Comparison of ENCODE assay signal across 18 cellular contexts in genomic region chr10:91354166-91354565, GRCh38.
"Had no signal": no experiment of that assay in that cellular context is flagged by ENCODE, and none has a peak within 500 bp of the region (broad histone marks: within the 10 kb centered on the region; RNA-seq: fewer than 3 reads in every experiment).

No MANE protein-coding gene starts in this region.

- ATAC-seq: activated CD4-positive, CD25-positive, alpha-beta regulatory T cell treated with anti-CD3 and anti-CD28 coated beads, Interleukin-2, amount 50 U/mL, for 24 hours; activated CD8-positive, alpha-beta T cell treated with anti-CD3 and anti-CD28 coated beads, Interleukin-2, amount 10 ng/mL, durations not matched to agents 7 days and 5 days had no signal

- H3K27ac ChIP-seq: Peyer's patch, RWPE1 had no signal

- H3K4me3 ChIP-seq: MG63, Peyer's patch had no signal

- H3K4me1 ChIP-seq: Peyer's patch had no signal

- DNase-seq: activated CD4-positive, alpha-beta T cell treated with anti-CD3 and anti-CD28 coated beads for 4 hours; activated CD8-positive, alpha-beta memory T cell treated with anti-CD3 and anti-CD28 coated beads, Interleukin-2, amount 50 U/mL, for 48 hours; activated CD8-positive, alpha-beta T cell treated with anti-CD3 and anti-CD28 coated beads, Interleukin-2, amount 10 ng/mL, durations not matched to agents 7 days and 5 days; activated naive CD4-positive, alpha-beta T cell; activated T-cell treated with anti-CD3 and anti-CD28 coated beads, Interleukin-2, amount 50 U/mL, for 1 hour; aorta; central memory CD4-positive, alpha-beta T cell; KBM-7; MG63; NCI-H1092 treated with DMSO at 0.1 percent for 48 hours; NCI-H1417 treated with DMSO at 0.1 percent for 48 hours; NCI-H187; NCI-H2081; NCI-H524; Peyer's patch; SHP77 had no signal

- H3K36me3 ChIP-seq: MG63, Peyer's patch had no signal

- H3K9me3 ChIP-seq: Peyer's patch had no signal

- H3K27me3 ChIP-seq: MG63, Peyer's patch had no signal
